In genomic region chr2:226489765-226490164, GRCh38 we compare ENCODE assay signal across 11 cellular contexts.
DNase-seq lines count a peak whose midpoint lies in the region; ATAC-seq and TF ChIP-seq lines count a peak whose summit lies in the region.
"Had no signal": no experiment of that assay in that cellular context is flagged by ENCODE, and none has a peak within 500 bp of the region (broad histone marks: within the 10 kb centered on the region; RNA-seq: fewer than 3 reads in every experiment).

No MANE protein-coding gene starts in this region.

- POLR2A ChIA-PET in CD4-positive, alpha-beta memory T cell (lab: Charles Lee; ENCODE audit: partially characterized antibody), result no interaction called here

- no peaks in the 10 kb centered on the region for H3K9me3 Mint-ChIP-seq in CD4-positive, alpha-beta memory T cell
- H3K9me3 Mint-ChIP-seq: activated naive CD4-positive, alpha-beta T cell treated with anti-CD3 and anti-CD28 coated beads, Interleukin-2, amount 50 U/mL, for 24 hours; natural killer cell had no signal

- no peaks in the 10 kb centered on the region for H3K27me3 Mint-ChIP-seq in CD4-positive, alpha-beta memory T cell

- no peak overlapping the region for H3K27ac Mint-ChIP-seq in CD4-positive, alpha-beta memory T cell
- H3K27ac Mint-ChIP-seq: activated naive CD4-positive, alpha-beta T cell treated with anti-CD3 and anti-CD28 coated beads, Interleukin-2, amount 50 U/mL, for 24 hours; natural killer cell; T-helper 1 cell treated with Interleukin-12 subunit alpha and Interleukin-12 subunit beta and Interleukin-4 antibody, amounts not matched to agents 30 μg/mL and 1 μg/mL, for 36 hours had no signal

- H3K27me3 ChIP-seq in tibial artery, result no peaks in the 10 kb centered on the region
- H3K27me3 ChIP-seq in CD4-positive, alpha-beta memory T cell (ENCODE audit: insufficient read depth, low read length), result no peaks in the 10 kb centered on the region

- H3K4me3 Mint-ChIP-seq in CD4-positive, alpha-beta memory T cell, result no peak overlapping the region
- H3K4me3 Mint-ChIP-seq: activated naive CD4-positive, alpha-beta T cell treated with anti-CD3 and anti-CD28 coated beads, Interleukin-2, amount 50 U/mL, for 24 hours; natural killer cell; T-helper 1 cell treated with Interleukin-12 subunit alpha and Interleukin-12 subunit beta and Interleukin-4 antibody, amounts not matched to agents 30 μg/mL and 1 μg/mL, for 36 hours had no signal

- peaks cover 0 to 5% (median 0%) of the 10 kb centered on the region in 4 donors for H3K4me1 ChIP-seq in tibial artery
- H3K4me1 ChIP-seq in CD4-positive, alpha-beta memory T cell (ENCODE audit: insufficient read depth, low read length), result no peaks in the 10 kb centered on the region

- intact Hi-C loops in tibial artery (cut with DNase I; ENCODE audit: low total_unique reads), result no loop called here
- intact Hi-C loops in CD4-positive, alpha-beta memory T cell (cut with micrococcal nuclease), result no loop called here

- H3K4me3 ChIP-seq in tibial artery, result no peak overlapping the region
- no peak overlapping the region for H3K4me3 ChIP-seq in CD4-positive, alpha-beta memory T cell (ENCODE audit: low read length in 2 of 2)

- no peaks in the 10 kb centered on the region for H3K36me3 ChIP-seq in tibial artery
- no peaks in the 10 kb centered on the region for H3K36me3 ChIP-seq in CD4-positive, alpha-beta memory T cell (ENCODE audit: insufficient read depth, low read length)

- no peak overlapping the region for H3K27ac ChIP-seq in tibial artery
- H3K27ac ChIP-seq in CD4-positive, alpha-beta memory T cell (ENCODE audit: low read depth, low read length), result no peak overlapping the region

- H3K9me3 ChIP-seq in tibial artery, result no peaks in the 10 kb centered on the region
- no peaks in the 10 kb centered on the region for H3K9me3 ChIP-seq in CD4-positive, alpha-beta memory T cell (ENCODE audit: control insufficient read depth in 1 of 2, low read length in 2 of 2)

- no peaks in the 10 kb centered on the region for H3K4me1 Mint-ChIP-seq in CD4-positive, alpha-beta memory T cell
- H3K4me1 Mint-ChIP-seq: activated naive CD4-positive, alpha-beta T cell treated with anti-CD3 and anti-CD28 coated beads, Interleukin-2, amount 50 U/mL, for 24 hours; natural killer cell had no signal

- no peak for TF ChIP-seq CTCF in omental fat pad (IDR thresholded peaks at IDR 0.05)
- no peak for TF ChIP-seq CTCF in tibial artery (IDR thresholded peaks at IDR 0.05)

- no peaks in the 10 kb centered on the region for H3K36me3 Mint-ChIP-seq in CD4-positive, alpha-beta memory T cell
- H3K36me3 Mint-ChIP-seq: activated naive CD4-positive, alpha-beta T cell treated with anti-CD3 and anti-CD28 coated beads, Interleukin-2, amount 50 U/mL, for 24 hours; natural killer cell had no signal

- DNase-seq in omental fat pad (ENCODE audit: low spot score) (no peak), tibial artery (no peak), cerebellar cortex (ENCODE audit: low spot score) (no peak)
- DNase-seq in activated effector memory CD4-positive, alpha-beta T cell treated with anti-CD3 and anti-CD28 coated beads, Interleukin-2, amount 50 U/mL, for 16 hours, result no peak
- no peak for DNase-seq in CD4-positive, alpha-beta memory T cell
- DNase-seq: natural killer cell had no signal

- CTCF ChIA-PET in CD4-positive, alpha-beta memory T cell (lab: Charles Lee; ENCODE audit: partially characterized antibody), result no interaction called here

- ATAC-seq in GM18508 (IDR thresholded peaks at IDR 0.05; ENCODE audit: insufficient read depth, unreplicated experiment), result peak; percentile 85
- peak; percentile 87 for ATAC-seq in HG02588 (IDR thresholded peaks at IDR 0.05; ENCODE audit: unreplicated experiment)
- ATAC-seq in SK-N-SH treated with all-trans-retinoic acid at 6 μM for 48 hours, result peak; percentile 90
- ATAC-seq in omental fat pad (ENCODE audit: low FRiP score), result peak; percentile 28
- ATAC-seq: natural killer cell had no signal

TF ChIP-seq in SK-N-SH treated with all-trans-retinoic acid at 6 μM for 48 hours, 23 proteins besides CTCF, POLR2A, EP300 and RAD21:
- TF ChIP-seq CREB5 (CRISPR knock-in tag; IDR thresholded peaks at IDR 0.05; ENCODE audit: low read depth) (no peak), TOX (CRISPR knock-in tag; IDR thresholded peaks at IDR 0.05; ENCODE audit: borderline replicate concordance) (peak; percentile 11; the same call in 1 of the 2 replicates)
TF ChIP-seq in SK-N-SH treated with all-trans-retinoic acid at 6 μM for 48 hours: peak in this region for 1.

Comparison
In these comparisons a context has a peak if more than half of its experiments do, and no peak if none do; other contexts are left out.
1. ATAC-seq: peak in every context shown above with its lines; median percentile 90 in SK-N-SH treated with all-trans-retinoic acid at 6 μM for 48 hours; 87 in HG02588; 85 in GM18508; 28 in omental fat pad.